In the genomic region with DNA sequence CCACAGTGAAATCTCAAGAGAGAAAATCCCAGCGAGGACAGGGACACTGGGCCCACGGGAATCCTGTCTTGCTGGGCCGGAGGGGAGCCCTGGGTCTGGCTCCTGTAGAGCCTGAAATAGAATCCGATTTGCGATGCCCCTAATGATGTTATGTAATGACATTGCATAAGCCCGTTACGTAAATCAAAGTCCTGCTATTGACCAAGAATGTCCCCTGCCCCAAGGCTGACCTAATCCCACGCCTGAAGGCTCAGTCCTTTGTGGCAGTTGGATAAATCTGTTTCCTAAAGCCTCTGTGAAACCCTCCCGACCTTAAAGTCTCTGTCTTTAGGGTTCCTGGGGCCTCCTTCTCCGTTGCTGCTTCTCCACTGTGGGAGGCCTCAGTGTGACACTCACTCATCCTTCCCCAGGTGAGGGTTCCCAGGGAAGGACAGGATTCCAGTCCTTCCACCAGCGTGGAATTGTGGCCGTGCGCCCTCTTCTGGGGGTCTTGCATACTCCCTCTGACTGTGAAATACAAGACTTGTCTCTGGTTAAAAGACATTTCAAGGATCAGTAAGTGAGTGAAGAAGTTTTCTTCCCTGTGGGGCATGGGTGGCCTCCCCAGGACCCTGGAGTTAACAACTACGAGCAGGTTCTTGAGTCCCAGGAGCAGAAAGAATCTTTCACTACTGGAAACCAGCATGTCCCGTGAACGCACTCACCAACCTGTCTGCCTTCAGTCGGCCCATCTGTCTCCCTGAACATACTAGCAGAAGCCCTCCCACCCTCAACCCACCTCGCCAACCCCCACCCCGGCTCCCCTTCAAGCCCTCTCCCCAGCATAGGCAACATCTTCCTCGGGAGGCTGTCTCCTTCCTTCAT, we compare ENCODE assay signal across 9 cellular contexts. TPM values are rescaled to one million over a fixed set of nuclear protein-coding genes. Genes with fewer than 3 reads are reported as not detected.
DNase-seq lines count a peak whose midpoint lies in the region; TF ChIP-seq lines count a peak whose summit lies in the region.
"Had no signal": no experiment of that assay in that cellular context is flagged by ENCODE, and none has a peak within 500 bp of the region (broad histone marks: within the 10 kb centered on the region; RNA-seq: fewer than 3 reads in every experiment).

No MANE protein-coding gene starts in this region.

- no peaks in the 10 kb centered on the region for H3K4me1 ChIP-seq in ascending aorta

- peak; percentile 50 for DNase-seq in AG08395 (ENCODE audit: low spot score)
- peak; percentile 26 for DNase-seq in HCEC 1CT
- DNase-seq in ascending aorta (ENCODE audit: low spot score in 2 of 2): no peak
- DNase-seq in kidney tubule cell (ENCODE audit: low spot score): peak; percentile 50
- DNase-seq in stimulated activated CD4-positive, alpha-beta T cell treated with anti-CD3 and anti-CD28 coated beads, Interleukin-12 subunit alpha, Interleukin-12 subunit beta, amount 100 ng/mL, for 4 hours: no peak
- DNase-seq in GM19240 (ENCODE audit: insufficient read length, low spot score): no peak
- DNase-seq in NCI-H2227 (lab: John Stamatoyannopoulos, UW; ENCODE audit: unreplicated experiment): no peak
- no peak for DNase-seq in stimulated activated CD4-positive, alpha-beta T cell treated with anti-CD3 and anti-CD28 coated beads, Interleukin-4, amount 100 ng/mL, for 24 hours

- H3K36me3 ChIP-seq in ascending aorta: no peaks in the 10 kb centered on the region

- TF ChIP-seq CTCF in ascending aorta (IDR thresholded peaks at IDR 0.05): peak in 2 of 3 experiments; percentile 21 to 45

- no peak overlapping the region for H3K27ac ChIP-seq in ascending aorta

- intact Hi-C loops in ascending aorta (cut with DNase I): no loop called here

- no peak overlapping the region for H3K4me3 ChIP-seq in ascending aorta

- H3K27me3 ChIP-seq in ascending aorta: no peaks in the 10 kb centered on the region

- no peaks in the 10 kb centered on the region for H3K9me3 ChIP-seq in ascending aorta

RNA-seq across cellular contexts. Expression of gene ZNF467, which starts 19.8 kb away (rescaled TPM):
- 42.3 TPM for total RNA-seq in ascending aorta
- total RNA-seq: T-helper 2 cell treated with Interferon-gamma antibody and Interleukin-4, amounts not matched to agents 100 ng/mL and 5 ng/mL, for 36 hours had no signal

Comparison
In these comparisons a context has a peak if more than half of its experiments do, and no peak if none do; other contexts are left out.
1. DNase-seq: peak in AG08395 (single experiment), HCEC 1CT (single experiment) and kidney tubule cell (single experiment); none in ascending aorta (0 of 2), stimulated activated CD4-positive, alpha-beta T cell treated with anti-CD3 and anti-CD28 coated beads, Interleukin-12 subunit alpha, Interleukin-12 subunit beta, amount 100 ng/mL, for 4 hours (single experiment), GM19240 (single experiment), NCI-H2227 (single experiment) and stimulated activated CD4-positive, alpha-beta T cell treated with anti-CD3 and anti-CD28 coated beads, Interleukin-4, amount 100 ng/mL, for 24 hours (single experiment).